In the genomic region with DNA sequence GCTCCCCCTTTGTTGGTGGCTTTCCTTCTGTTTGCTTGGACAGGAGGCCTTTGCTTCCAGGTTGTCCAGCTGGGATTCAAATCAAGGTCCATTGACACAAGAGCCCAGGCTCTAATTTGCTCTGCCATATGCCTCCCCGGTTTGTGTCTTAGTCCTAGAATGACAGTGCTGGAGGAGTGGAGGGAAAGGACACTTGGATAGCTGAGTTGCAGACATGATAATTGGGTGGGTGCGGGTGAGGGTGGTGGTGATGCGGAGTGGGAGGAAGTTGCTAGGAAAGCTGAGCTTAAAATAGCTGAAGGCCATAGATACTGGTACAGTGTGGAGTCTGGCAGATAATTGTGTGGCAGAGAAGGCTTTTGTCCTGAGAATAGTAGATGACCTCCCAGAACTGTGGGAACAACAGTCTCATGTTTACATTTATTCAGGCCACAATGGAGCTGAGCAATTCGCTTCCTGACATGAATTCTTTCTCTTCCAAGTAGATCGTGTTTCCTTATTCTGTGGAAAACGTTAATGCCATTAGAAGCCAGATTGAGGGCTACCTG, we compare ENCODE assay signal across 9 cellular contexts. TPM values are rescaled to one million over a fixed set of nuclear protein-coding genes. Genes with fewer than 3 reads are reported as not detected.
DNase-seq lines count a peak whose midpoint lies in the region; ATAC-seq and TF ChIP-seq lines count a peak whose summit lies in the region.
"Had no signal": no experiment of that assay in that cellular context is flagged by ENCODE, and none has a peak within 500 bp of the region (broad histone marks: within the 10 kb centered on the region; RNA-seq: fewer than 3 reads in every experiment).

No MANE protein-coding gene starts in this region.

- H3K36me3 ChIP-seq in Panc1 (ENCODE audit: control insufficient read depth, insufficient read depth, low read length) = no peaks in the 10 kb centered on the region; the same call in 1 of the 2 replicates

- ATAC-seq in Panc1 (no peak; the same call in 1 of the 2 replicates), GM18858 (IDR thresholded peaks at IDR 0.05; ENCODE audit: unreplicated experiment) (no peak), GM19035 (IDR thresholded peaks at IDR 0.05; ENCODE audit: unreplicated experiment) (no peak), omental fat pad (ENCODE audit: low FRiP score) (no peak), HG02973 (IDR thresholded peaks at IDR 0.05; ENCODE audit: unreplicated experiment) (no peak)

- peak overlapping the region; percentile 18; the same call in 1 of the 2 replicates for H3K27ac ChIP-seq in Panc1 (ENCODE audit: low read length)

- BruUV-seq in Panc1 (replicated peaks; lab: Mats Ljungman, UMichigan) = no TSS peak

- CTCF ChIA-PET in Panc1 (lab: Charles Lee) = no interaction called here

- intact Hi-C loops in Panc1 (cut with micrococcal nuclease; ENCODE audit: unreplicated experiment) = no loop called here

- H3K9me3 ChIP-seq in Panc1 (ENCODE audit: control insufficient read depth, insufficient read depth, low read depth, low read length) = peaks cover 23% of the 10 kb centered on the region

- no peak overlapping the region for H3K4me3 ChIP-seq in Panc1 (ENCODE audit: low read depth in 2 of 2, low read length in 2 of 2)

- POLR2A ChIA-PET in Panc1 (lab: Charles Lee) = interaction anchor here (0.5 kb wide), 1 partner anchor 66 kb away, joined by 7 read pairs; no protein-coding TSS in a partner anchor

- TF ChIP-seq CTCF in Panc1 (IDR thresholded peaks at IDR 0.05) (no peak), omental fat pad (IDR thresholded peaks at IDR 0.05) (no peak)

- in situ Hi-C loops in Panc1 (cut with HindIII; ENCODE audit: low pct_unique_long_range_greater_than_20kb, low sequenced_read_pairs) = no loop called here

- DNase-seq in HT1080 (ENCODE audit: low read depth) (peak; percentile 25), Panc1 (ENCODE audit: low read depth, low spot score) (no peak), fibroblast of peridontal ligament (ENCODE audit: extremely low read depth) (peak; percentile 39), pons (ENCODE audit: low spot score) (peak; percentile 90), omental fat pad (ENCODE audit: low spot score) (no peak)
- DNase-seq: MV-4-11 had no signal

- no peaks in the 10 kb centered on the region for H3K27me3 ChIP-seq in Panc1 (ENCODE audit: control insufficient read depth, insufficient read depth, low read length)

- peaks cover 38% of the 10 kb centered on the region for H3K4me1 ChIP-seq in Panc1 (ENCODE audit: control insufficient read depth, insufficient read depth, low read length)

RNA-seq across cellular contexts. Expression of a gene that starts 23.8 kb away (rescaled TPM):
- total RNA-seq in HT1080 (2014; rRNA removed; shearing (Covaris generic)) = 27.6 and 30.6 TPM in 2 replicates
- 34.7 and 34.8 TPM in 2 replicates for polyA plus RNA-seq in HT1080 (2015; cell fraction: cytosol; rRNA removed)
- 24.7 and 29.0 TPM in 2 replicates for polyA plus RNA-seq in HT1080 (2015; cell fraction: nucleus; rRNA removed)
- total RNA-seq in Panc1 (2021; ENCODE audit: unreplicated experiment) (279 TPM), omental fat pad (100 to 1,000 TPM in 3 of 4 donors, 10 to 100 TPM in 1; 72.8 to 330 (median 113) TPM)
- 156 TPM for polyA plus RNA-seq in Panc1 (2012; ENCODE audit: insufficient read length)

Comparison
In these comparisons a context has a peak if more than half of its experiments do, and no peak if none do; other contexts are left out.
1. DNase-seq: peak in HT1080 (single experiment), fibroblast of peridontal ligament (single experiment) and pons (single experiment); none in Panc1 (single experiment) and omental fat pad (single experiment).